ENCODE assay signal across 8 cellular contexts in the genomic region with DNA sequence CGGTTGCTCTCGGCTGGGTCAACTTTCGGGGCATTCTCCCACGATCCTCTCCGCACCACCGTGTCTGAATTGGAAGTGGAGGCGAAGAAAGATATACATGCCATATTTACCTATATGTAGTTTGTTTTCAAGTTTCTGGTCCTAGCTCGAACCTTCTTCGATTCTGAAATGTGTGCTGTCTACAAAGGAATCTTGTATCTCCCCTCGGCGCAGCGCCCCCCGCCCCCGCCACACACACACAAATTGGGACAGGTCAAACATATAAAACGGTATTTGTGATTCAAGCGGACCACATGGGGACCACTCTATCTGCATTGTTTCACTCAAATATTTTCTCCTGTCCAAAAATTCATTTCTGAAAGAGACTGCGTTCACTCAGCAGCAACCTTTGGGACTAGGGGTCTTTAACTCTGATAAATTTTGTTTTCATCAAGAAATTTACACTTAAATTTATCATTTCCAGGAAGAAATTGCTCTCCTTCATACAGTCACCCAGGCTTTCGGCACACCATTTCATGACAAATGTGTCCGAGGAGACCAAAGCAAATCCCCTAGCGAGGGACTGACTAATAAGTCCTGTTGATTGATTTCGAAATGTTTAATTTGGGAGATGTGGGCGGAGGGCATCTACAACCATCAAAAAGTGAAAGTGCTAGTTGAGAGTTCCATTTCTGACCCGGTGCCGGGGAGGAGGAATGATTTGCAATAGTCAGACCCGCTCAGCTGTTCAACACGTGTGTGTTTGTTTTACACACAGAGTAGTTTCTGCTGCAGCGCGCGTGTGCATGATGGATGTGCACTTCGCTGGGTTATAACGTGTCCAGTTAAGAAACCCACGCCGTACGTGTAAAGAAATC. TPM values are rescaled to one million over a fixed set of nuclear protein-coding genes. Genes with fewer than 3 reads are reported as not detected.
A peak's percentile ranks its signal among the peaks of the same experiment; 100 is the strongest.
DNase-seq lines count a peak whose midpoint lies in the region; ATAC-seq, FAIRE-seq and TF ChIP-seq lines count a peak whose summit lies in the region.

No MANE protein-coding gene starts in this region.

- H3K4me3 Mint-ChIP-seq in natural killer cell, result peak overlapping the region; percentile 99

- H4K20me1 ChIP-seq in OCI-LY1 (ENCODE audit: insufficient read depth, low read length), result no peaks in the 10 kb centered on the region

- peak overlapping the region; percentile 65 for H3K9ac ChIP-seq in OCI-LY1 (ENCODE audit: low read length)

- peaks cover 60 to 67% of the 10 kb centered on the region in 2 donors for H3K4me1 Mint-ChIP-seq in natural killer cell

- TF ChIP-seq CTCF in A549 (IDR thresholded peaks at IDR 0.05), result 0 out of 3 replicates have a peak, but pooled peaks have one; percentile 2
- TF ChIP-seq CTCF in OCI-LY1 (IDR thresholded peaks at IDR 0.05; ENCODE audit: low read length), result peak; percentile 14; the same call in 1 of the 2 replicates
- no peak for TF ChIP-seq CTCF in fibroblast of the aortic adventitia (IDR thresholded peaks at IDR 0.05; ENCODE audit: insufficient read depth, low read length)
- TF ChIP-seq CTCF in natural killer cell (IDR thresholded peaks at IDR 0.05), result no peak
- TF ChIP-seq CTCF in thoracic aorta (IDR thresholded peaks at IDR 0.05), result no peak

- no peaks in the 10 kb centered on the region for H3K79me2 ChIP-seq in OCI-LY1 (ENCODE audit: insufficient read depth, low read length)

- no peaks in the 10 kb centered on the region for H3K9me3 ChIP-seq in A549
- H3K9me3 ChIP-seq in OCI-LY1 (ENCODE audit: low read length), result no peaks in the 10 kb centered on the region
- H3K9me3 ChIP-seq in thoracic aorta, result no peaks in the 10 kb centered on the region

- DNase-seq in A549 (ENCODE audit: low read depth in 1 of 2, low spot score in 1 of 2), result peak; percentile 43 to 72
- peak; percentile 9 for DNase-seq in GM19240 (ENCODE audit: insufficient read length, low spot score)
- peak; percentile 82 for DNase-seq in activated effector memory CD4-positive, alpha-beta T cell treated with anti-CD3 and anti-CD28 coated beads, Interleukin-2, amount 50 U/mL, for 16 hours
- DNase-seq in fibroblast of the aortic adventitia (ENCODE audit: low read depth), result peak; percentile 88
- peak; percentile 50 for DNase-seq in natural killer cell
- DNase-seq in thoracic aorta (ENCODE audit: low spot score), result peak; percentile 49

- no peaks in the 10 kb centered on the region for H3K9me3 Mint-ChIP-seq in natural killer cell

- H3K4me2 ChIP-seq in A549, result peak overlapping the region; percentile 83
- peak overlapping the region; percentile 97 for H3K4me2 ChIP-seq in OCI-LY1 (ENCODE audit: low read length)

- peak; percentile 16 to 26 for ATAC-seq in A549
- no peak for ATAC-seq in natural killer cell
- peak; percentile 1 for ATAC-seq in thoracic aorta (ENCODE audit: insufficient number of reproducible peaks, low FRiP score, low read depth)
- ATAC-seq in GM19397 (IDR thresholded peaks at IDR 0.05; ENCODE audit: unreplicated experiment), result no peak

- H3K4me1 ChIP-seq in A549, result peaks cover 12% of the 10 kb centered on the region; the same call in 2 of the 3 replicates
- peaks cover 51% of the 10 kb centered on the region for H3K4me1 ChIP-seq in OCI-LY1 (ENCODE audit: insufficient read depth, low read length, severe bottlenecking)
- peaks cover 13 to 22% of the 10 kb centered on the region in 2 donors for H3K4me1 ChIP-seq in thoracic aorta (ENCODE audit: control insufficient read depth in 1 of 2, low read depth in 2 of 2)

- POLR2A ChIA-PET in A549 (lab: Yijun Ruan, JAX), result interaction anchor here (0.6 to 1.1 kb wide), 3 partner anchors 87 to 606 kb away, joined by 3 read pairs; a partner anchor contains a TSS

- TF ChIP-seq POLR2A in A549 (IDR thresholded peaks at IDR 0.05; ENCODE audit: low read length), result no peak

- H2AFZ ChIP-seq in OCI-LY1 (ENCODE audit: low read length), result peak overlapping the region; percentile 86; the same call in 1 of the 2 replicates

- TF ChIP-seq RAD21 in A549 (conservative IDR thresholded peaks at IDR 0.05 in 1 of 2, IDR thresholded peaks at IDR 0.05 in 1 of 2), result no peak

- under 1% methylated on average over 34 of the region's 34 CpGs for WGBS in A549 (ENCODE audit: missing lambda C conversion rate)

- no peak for FAIRE-seq in A549 (lab: Jason Lieb, UNC)

- CTCF ChIA-PET in A549 (lab: Yijun Ruan, JAX), result interaction anchor here (0.7 to 0.9 kb wide), 2 partner anchors 87 to 159 kb away, joined by 3 to 4 read pairs; no protein-coding TSS in a partner anchor

- intact Hi-C loops in natural killer cell (cut with micrococcal nuclease), result loop anchor here (2.0 to 10.0 kb wide), 4 partner anchors 86 to 766 kb away; a partner anchor contains a TSS

- TF ChIP-seq EP300 in A549 (IDR thresholded peaks at IDR 0.05), result no peak

- H3K27ac ChIP-seq in A549 (peak overlapping the region; percentile 62 to 97), OCI-LY1 (ENCODE audit: low read depth, low read length, poor library complexity, severe bottlenecking) (peak overlapping the region; percentile 42), thoracic aorta (peak overlapping the region; percentile 91 to 95)

- H3K9me2 ChIP-seq in OCI-LY1 (ENCODE audit: low read depth, low read length), result no peaks in the 10 kb centered on the region

- peak overlapping the region; percentile 96 to 99 for H3K27ac Mint-ChIP-seq in natural killer cell

- no peaks in the 10 kb centered on the region for H3K36me3 ChIP-seq in OCI-LY1 (ENCODE audit: insufficient read depth, low read length)
- no peaks in the 10 kb centered on the region for H3K36me3 ChIP-seq in thoracic aorta

- H3K36me3 Mint-ChIP-seq in natural killer cell, result no peaks in the 10 kb centered on the region

- H3K27me3 ChIP-seq in OCI-LY1 (ENCODE audit: insufficient read depth, low read length) (no peaks in the 10 kb centered on the region), thoracic aorta (replicated peaks; ENCODE audit: insufficient read depth) (no peaks in the 10 kb centered on the region)

- H3K4me3 ChIP-seq in A549 (peak overlapping the region; percentile 67), OCI-LY1 (ENCODE audit: low read depth, low read length, poor library complexity, severe bottlenecking) (peak overlapping the region; percentile 76), fibroblast of the aortic adventitia (ENCODE audit: low read depth, low read length) (peak overlapping the region; percentile 90), thoracic aorta (peak overlapping the region; percentile 87)

- H3K27me3 Mint-ChIP-seq in natural killer cell (ENCODE audit: low read depth in 2 of 2), result peaks cover 26 to 29% of the 10 kb centered on the region in 2 donors

- peaks cover 4% of the 10 kb centered on the region; the same call in 1 of the 2 replicates for H3F3A ChIP-seq in OCI-LY1 (ENCODE audit: insufficient read depth, low read length)

TF ChIP-seq in A549, 52 proteins besides CTCF, POLR2A, EP300 and RAD21:
- TF ChIP-seq POLR2AphosphoS2 (conservative IDR thresholded peaks at IDR 0.05; ENCODE audit: low read length) (no peak), CEBPB (IDR thresholded peaks at IDR 0.05) (peak; percentile 26 to 37; a peak in 2 of 4 replicates), MAFK (IDR thresholded peaks at IDR 0.05; ENCODE audit: partially characterized antibody) (peak; percentile 3), FOSB (CRISPR knock-in tag; IDR thresholded peaks at IDR 0.05) (peak; percentile 76; the same call in 1 of the 2 replicates), TFCP2L1 (CRISPR knock-in tag; IDR thresholded peaks at IDR 0.05) (peak; percentile 63; the same call in 1 of the 2 replicates), MYC (IDR thresholded peaks at IDR 0.05; ENCODE audit: borderline replicate concordance, low read length) (0 out of 2 replicates have a peak, but pooled peaks have one; percentile 12), BHLHE40 (IDR thresholded peaks at IDR 0.05; ENCODE audit: low read depth, low read length) (no peak; the same call in 1 of the 2 replicates)
TF ChIP-seq in A549: peak in this region for 5.

RNA-seq across cellular contexts. Expression of a gene that starts 1.1 kb away (rescaled TPM):
- polyA plus RNA-seq in A549 (2011; rRNA removed), result 1.6 and 1.8 TPM in 2 replicates
- 0.99 and 2.6 TPM in 2 replicates for polyA plus RNA-seq in A549 (2012; cell fraction: cytosol; rRNA removed)
- polyA plus RNA-seq in A549 (2012; cell fraction: nucleus; rRNA removed), result 4.2 and 4.3 TPM in 2 replicates
- polyA plus RNA-seq in A549 (2017; fragmentation: RNase III; extraction: RNeasy Plus Mini Kit Qiagen cat#74134 plus additional on column Dnase treatment), result 1.4 to 2.0 TPM (median 1.7 TPM) in 3 replicates
- 3.8 and 8.5 TPM in 2 replicates for polyA minus RNA-seq in A549 (2011; rRNA and poly(A)+ RNA removed)
- 1.1 and 1.5 TPM in 2 replicates for total RNA-seq in fibroblast of the aortic adventitia (ENCODE audit: low replicate concordance)
- total RNA-seq in natural killer cell, result 10 to 100 TPM; 31.1 to 43.4 (median 38.6) TPM
- total RNA-seq in thoracic aorta, result 10 to 100 TPM in 1 of 2 donors, 1 to 10 TPM in 1; 9.7 to 36.9 TPM

Comparison
In these comparisons a context has a peak if more than half of its experiments do, and no peak if none do; other contexts are left out.
1. ATAC-seq: peak in A549 (2 of 2) and thoracic aorta (single experiment); none in natural killer cell (0 of 3) and GM19397 (single experiment).
2. DNase-seq: peak in every context shown above with its lines; median percentile 88 in fibroblast of the aortic adventitia; 82 in activated effector memory CD4-positive, alpha-beta T cell treated with anti-CD3 and anti-CD28 coated beads, Interleukin-2, amount 50 U/mL, for 16 hours; 58 in A549; 50 in natural killer cell; 49 in thoracic aorta; 9 in GM19240.
3. H3K27ac ChIP-seq: peak in every context shown above with its lines; median percentile 93 in thoracic aorta; 80 in A549; 42 in OCI-LY1.
4. CTCF ChIP-seq: peak in A549 (single experiment) and OCI-LY1 (single experiment); none in fibroblast of the aortic adventitia (single experiment), natural killer cell (single experiment) and thoracic aorta (single experiment).
5. Peak in every context shown above with its lines, with median percentiles within 50 percentile points of each other: H3K4me3 ChIP-seq.